22 cellular contexts compared by ENCODE assay signal in the genomic region with DNA sequence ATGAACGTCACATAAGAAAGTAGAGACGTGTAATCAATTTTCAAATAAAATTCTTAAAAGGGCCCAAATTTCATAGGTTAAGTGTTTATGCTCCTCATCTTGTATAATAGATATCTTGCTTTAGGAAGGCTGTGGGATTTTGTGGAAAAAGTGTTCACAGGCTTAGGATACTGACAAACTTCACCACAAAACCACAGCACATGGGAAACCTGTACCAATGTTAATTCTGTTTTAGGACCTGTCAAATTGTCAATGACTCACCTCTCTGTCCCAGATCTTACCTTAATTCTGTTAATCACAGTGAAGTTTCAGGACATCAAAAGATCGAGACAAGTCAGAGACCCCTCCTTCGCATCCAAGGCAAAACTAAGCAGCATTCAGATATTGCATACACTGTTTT. TPM values are rescaled to one million over a fixed set of nuclear protein-coding genes. Genes with fewer than 3 reads are reported as not detected.
DNase-seq lines count a peak whose midpoint lies in the region; FAIRE-seq and TF ChIP-seq lines count a peak whose summit lies in the region.
"Had no signal": no experiment of that assay in that cellular context is flagged by ENCODE, and none has a peak within 500 bp of the region (broad histone marks: within the 10 kb centered on the region; RNA-seq: fewer than 3 reads in every experiment).

No MANE protein-coding gene starts in this region.

- H3K4me1 ChIP-seq in GM23248 (ENCODE audit: insufficient read depth) (peaks cover 20% of the 10 kb centered on the region), osteoblast (ENCODE audit: insufficient read depth, low read length) (peaks cover 25% of the 10 kb centered on the region)

- peak; percentile 81 for FAIRE-seq in RCC 7860 (lab: Jason Lieb, UNC)
- peak; percentile 76 for FAIRE-seq in bronchial epithelial cell (lab: Jason Lieb, UNC)
- no peak for FAIRE-seq in frontal cortex (lab: Jason Lieb, UNC)
- FAIRE-seq: GM12878, islet of Langerhans had no signal

- H4K20me1 ChIP-seq in GM23248 (ENCODE audit: insufficient read depth): no peaks in the 10 kb centered on the region
- H4K20me1 ChIP-seq in osteoblast (ENCODE audit: insufficient read depth, low read length): no peaks in the 10 kb centered on the region

- H3K79me2 ChIP-seq in GM23248 (ENCODE audit: insufficient read depth): no peaks in the 10 kb centered on the region
- H3K79me2 ChIP-seq in osteoblast (ENCODE audit: insufficient read depth, low read length): no peaks in the 10 kb centered on the region

- H3K36me3 ChIP-seq in GM23248 (ENCODE audit: low read depth) (no peaks in the 10 kb centered on the region), bronchial epithelial cell (ENCODE audit: control insufficient read depth, insufficient read depth, low read length) (no peaks in the 10 kb centered on the region), osteoblast (ENCODE audit: insufficient read depth, low read length) (no peaks in the 10 kb centered on the region)
- H3K36me3 ChIP-seq: MG63, neutrophil had no signal

- H3F3A ChIP-seq in GM23248 (ENCODE audit: insufficient read depth): peaks cover 17% of the 10 kb centered on the region

- 0 out of 2 replicates have a peak overlapping the region, but pooled peaks have one; percentile 38 for H3K27ac ChIP-seq in GM23248
- H3K27ac ChIP-seq in osteoblast (ENCODE audit: low read depth, low read length): peak overlapping the region; percentile 50
- H3K27ac ChIP-seq: coronary artery, neutrophil, skin epidermis had no signal

- no peak overlapping the region for H3K4me2 ChIP-seq in GM23248 (ENCODE audit: unreplicated experiment)
- no peak overlapping the region for H3K4me2 ChIP-seq in osteoblast (ENCODE audit: insufficient read depth, low read length)

- TF ChIP-seq CTCF in bronchial epithelial cell (IDR thresholded peaks at IDR 0.05; ENCODE audit: insufficient read depth, low read length, severe bottlenecking) (no peak), osteoblast (IDR thresholded peaks at IDR 0.05; ENCODE audit: extremely low read depth, low read depth, low read length) (no peak)

- H3K9me3 ChIP-seq in GM23248 (ENCODE audit: low read depth) (no peaks in the 10 kb centered on the region), osteoblast (ENCODE audit: low read depth, low read length) (no peaks in the 10 kb centered on the region)
- H3K9me3 ChIP-seq: MG63, neutrophil had no signal

- whole genome bisulfite sequencing in GM23248 (ENCODE audit: low coverage in 1 of 2, low lambda C conversion rate in 2 of 2, missing lambda C conversion rate in 2 of 2), 2 experiments: 98 to 99% methylated on average over 4 of the region's 4 CpGs

- H3K9me2 ChIP-seq in GM23248 (ENCODE audit: insufficient read depth): no peaks in the 10 kb centered on the region

- H3K4me3 ChIP-seq in GM23248 (no peak overlapping the region), bronchial epithelial cell (ENCODE audit: low read depth, low read length) (no peak overlapping the region), osteoblast (ENCODE audit: insufficient read depth, low read length) (no peak overlapping the region)
- H3K4me3 ChIP-seq: coronary artery, GM12878, MG63, skin epidermis had no signal

- intact Hi-C loops in head of caudate nucleus (cut with DNase I): no loop called here

- no peak overlapping the region for H3K9ac ChIP-seq in GM23248

- H2AFZ ChIP-seq in GM23248 (no peak overlapping the region), osteoblast (ENCODE audit: low read length) (no peak overlapping the region)

- no peak for DNase-seq in GM23248
- DNase-seq in RCC 7860 (ENCODE audit: low spot score): peak; percentile 58
- peak; percentile 93 for DNase-seq in bronchial epithelial cell (ENCODE audit: low read depth)
- no peak for DNase-seq in osteoblast (ENCODE audit: insufficient read length, low spot score, missing footprints)
- no peak for DNase-seq in head of caudate nucleus
- DNase-seq in NCI-H2029 (lab: John Stamatoyannopoulos, UW): no peak
- no peak for DNase-seq in frontal cortex (ENCODE audit: low spot score in 2 of 2)
- DNase-seq: activated naive CD8-positive, alpha-beta T cell treated with anti-CD3 and anti-CD28 coated beads, Interleukin-2, amount 10 ng/mL, durations not matched to agents 7 days and 5 days; CD4-positive, alpha-beta memory T cell; hippocampal formation; NCI-H1436; NCI-H524 treated with DMSO at 0.1 percent for 48 hours; stimulated activated CD4-positive, alpha-beta T cell treated with anti-CD3 and anti-CD28 coated beads, Interleukin-2, amount 100 ng/mL, for 24 hours had no signal

- H3K27me3 ChIP-seq in GM23248 (replicated peaks; ENCODE audit: insufficient read depth) (no peaks in the 10 kb centered on the region), bronchial epithelial cell (ENCODE audit: control insufficient read depth, insufficient read depth, low read length) (no peaks in the 10 kb centered on the region), osteoblast (ENCODE audit: insufficient read depth, low read length) (no peaks in the 10 kb centered on the region)
- H3K27me3 ChIP-seq: MG63, neutrophil had no signal

- in situ Hi-C loops in GM23248 (cut with MboI): no loop called here

RNA-seq across cellular contexts. Expression of a gene that starts 24.2 kb away (rescaled TPM):
- not detected in 2 replicates for total RNA-seq in GM23248 (2014; rRNA removed; shearing (Covaris generic))
- not detected in 2 replicates for polyA plus RNA-seq in GM23248 (2016; fragmentation: Nextera tagmentation; extraction: Ambion mirVana)
- total RNA-seq in bronchial epithelial cell (22.9 and 31.1 TPM in 2 replicates), osteoblast (not detected in 2 replicates), frontal cortex (not detected)
- total RNA-seq: activated naive CD8-positive, alpha-beta T cell treated with anti-CD3 and anti-CD28 coated beads, Interleukin-2, amount 10 ng/mL, durations not matched to agents 7 days and 5 days; CD4-positive, alpha-beta memory T cell; temporal lobe; WTC11 had no signal
- polyA plus RNA-seq: CD4-positive, alpha-beta memory T cell; IgD-negative memory B cell had no signal

RNA-seq across cellular contexts. Expression of a gene that starts 48.7 kb away (rescaled TPM):
- total RNA-seq in GM23248 (2014; rRNA removed; shearing (Covaris generic)): not detected in 2 replicates
- not detected in 2 replicates for polyA plus RNA-seq in GM23248 (2016; fragmentation: Nextera tagmentation; extraction: Ambion mirVana)
- not detected in 2 replicates for total RNA-seq in bronchial epithelial cell
- 0.36 TPM in 1 of 2 replicates, not detected in the other for total RNA-seq in osteoblast
- total RNA-seq in frontal cortex: not detected
- total RNA-seq: GM12878, temporal lobe had no signal

Comparison
In these comparisons a context has a peak if more than half of its experiments do, and no peak if none do; other contexts are left out.
1. DNase-seq: peak in RCC 7860 (single experiment) and bronchial epithelial cell (single experiment); none in GM23248 (single experiment), osteoblast (single experiment), head of caudate nucleus (0 of 42), NCI-H2029 (single experiment) and frontal cortex (0 of 2).
2. RNA of a gene that starts 24.2 kb away (total RNA-seq): 22.9 to 31.1 TPM in bronchial epithelial cell; not detected in GM23248, not detected in osteoblast and not detected in frontal cortex (single experiment); every median in the first group is over 10 times any median in the second.